Comparison of ENCODE assay signal across 1 cellular context in genomic region chr7:94483843-94484242, GRCh38.
TF ChIP-seq lines count a peak whose summit lies in the region.

No MANE protein-coding gene starts in this region.

TF ChIP-seq in HepG2, 621 proteins besides CTCF, POLR2A, EP300 and RAD21:
- TF ChIP-seq ZNF562 (CRISPR knock-in tag; IDR thresholded peaks at IDR 0.05; ENCODE audit: borderline replicate concordance) = no peak
- TF ChIP-seq GPBP1L1 (CRISPR knock-in tag; IDR thresholded peaks at IDR 0.05) = no peak
- TF ChIP-seq, protein P1, sequence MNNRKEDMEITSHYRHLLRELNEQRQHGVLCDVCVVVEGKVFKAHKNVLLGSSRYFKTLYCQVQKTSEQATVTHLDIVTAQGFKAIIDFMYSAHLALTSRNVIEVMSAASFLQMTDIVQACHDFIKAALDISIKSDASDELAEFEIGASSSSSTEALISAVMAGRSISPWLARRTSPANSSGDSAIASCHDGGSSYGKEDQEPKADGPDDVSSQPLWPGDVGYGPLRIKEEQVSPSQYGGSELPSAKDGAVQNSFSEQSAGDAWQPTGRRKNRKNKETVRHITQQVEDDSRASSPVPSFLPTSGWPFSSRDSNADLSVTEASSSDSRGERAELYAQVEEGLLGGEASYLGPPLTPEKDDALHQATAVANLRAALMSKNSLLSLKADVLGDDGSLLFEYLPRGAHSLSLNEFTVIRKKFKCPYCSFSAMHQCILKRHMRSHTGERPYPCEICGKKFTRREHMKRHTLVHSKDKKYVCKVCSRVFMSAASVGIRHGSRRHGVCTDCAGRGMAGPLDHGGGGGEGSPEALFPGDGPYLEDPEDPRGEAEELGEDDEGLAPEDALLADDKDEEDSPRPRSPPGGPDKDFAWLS (CRISPR knock-in tag; IDR thresholded peaks at IDR 0.05; ENCODE audit: borderline replicate concordance) = no peak
- TF ChIP-seq, protein P2, sequence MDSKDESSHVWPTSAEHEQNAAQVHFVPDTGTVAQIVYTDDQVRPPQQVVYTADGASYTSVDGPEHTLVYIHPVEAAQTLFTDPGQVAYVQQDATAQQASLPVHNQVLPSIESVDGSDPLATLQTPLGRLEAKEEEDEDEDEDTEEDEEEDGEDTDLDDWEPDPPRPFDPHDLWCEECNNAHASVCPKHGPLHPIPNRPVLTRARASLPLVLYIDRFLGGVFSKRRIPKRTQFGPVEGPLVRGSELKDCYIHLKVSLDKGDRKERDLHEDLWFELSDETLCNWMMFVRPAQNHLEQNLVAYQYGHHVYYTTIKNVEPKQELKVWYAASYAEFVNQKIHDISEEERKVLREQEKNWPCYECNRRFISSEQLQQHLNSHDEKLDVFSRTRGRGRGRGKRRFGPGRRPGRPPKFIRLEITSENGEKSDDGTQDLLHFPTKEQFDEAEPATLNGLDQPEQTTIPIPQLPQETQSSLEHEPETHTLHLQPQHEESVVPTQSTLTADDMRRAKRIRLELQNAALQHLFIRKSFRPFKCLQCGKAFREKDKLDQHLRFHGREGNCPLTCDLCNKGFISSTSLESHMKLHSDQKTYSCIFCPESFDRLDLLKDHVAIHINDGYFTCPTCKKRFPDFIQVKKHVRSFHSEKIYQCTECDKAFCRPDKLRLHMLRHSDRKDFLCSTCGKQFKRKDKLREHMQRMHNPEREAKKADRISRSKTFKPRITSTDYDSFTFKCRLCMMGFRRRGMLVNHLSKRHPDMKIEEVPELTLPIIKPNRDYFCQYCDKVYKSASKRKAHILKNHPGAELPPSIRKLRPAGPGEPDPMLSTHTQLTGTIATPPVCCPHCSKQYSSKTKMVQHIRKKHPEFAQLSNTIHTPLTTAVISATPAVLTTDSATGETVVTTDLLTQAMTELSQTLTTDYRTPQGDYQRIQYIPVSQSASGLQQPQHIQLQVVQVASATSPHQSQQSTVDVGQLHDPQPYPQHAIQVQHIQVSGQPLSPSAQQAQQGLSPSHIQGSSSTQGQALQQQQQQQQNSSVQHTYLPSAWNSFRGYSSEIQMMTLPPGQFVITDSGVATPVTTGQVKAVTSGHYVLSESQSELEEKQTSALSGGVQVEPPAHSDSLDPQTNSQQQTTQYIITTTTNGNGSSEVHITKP (CRISPR knock-in tag; IDR thresholded peaks at IDR 0.05; ENCODE audit: low read depth) = no peak
- no peak for TF ChIP-seq ELF4 (CRISPR knock-in tag; IDR thresholded peaks at IDR 0.05; ENCODE audit: borderline replicate concordance)
- no peak for TF ChIP-seq ZNF883 (CRISPR knock-in tag; IDR thresholded peaks at IDR 0.05; ENCODE audit: not compliant biosample characterization)
- no peak for TF ChIP-seq HNF1B (CRISPR knock-in tag; IDR thresholded peaks at IDR 0.05)
- no peak for TF ChIP-seq THYN1 (CRISPR knock-in tag; IDR thresholded peaks at IDR 0.05; ENCODE audit: borderline replicate concordance, low read depth)
- TF ChIP-seq NCOA1 (CRISPR knock-in tag; IDR thresholded peaks at IDR 0.05) = no peak
- TF ChIP-seq, protein P3, sequence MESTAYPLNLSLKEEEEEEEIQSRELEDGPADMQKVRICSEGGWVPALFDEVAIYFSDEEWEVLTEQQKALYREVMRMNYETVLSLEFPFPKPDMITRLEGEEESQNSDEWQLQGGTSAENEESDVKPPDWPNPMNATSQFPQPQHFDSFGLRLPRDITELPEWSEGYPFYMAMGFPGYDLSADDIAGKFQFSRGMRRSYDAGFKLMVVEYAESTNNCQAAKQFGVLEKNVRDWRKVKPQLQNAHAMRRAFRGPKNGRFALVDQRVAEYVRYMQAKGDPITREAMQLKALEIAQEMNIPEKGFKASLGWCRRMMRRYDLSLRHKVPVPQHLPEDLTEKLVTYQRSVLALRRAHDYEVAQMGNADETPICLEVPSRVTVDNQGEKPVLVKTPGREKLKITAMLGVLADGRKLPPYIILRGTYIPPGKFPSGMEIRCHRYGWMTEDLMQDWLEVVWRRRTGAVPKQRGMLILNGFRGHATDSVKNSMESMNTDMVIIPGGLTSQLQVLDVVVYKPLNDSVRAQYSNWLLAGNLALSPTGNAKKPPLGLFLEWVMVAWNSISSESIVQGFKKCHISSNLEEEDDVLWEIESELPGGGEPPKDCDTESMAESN (CRISPR knock-in tag; conservative IDR thresholded peaks at IDR 0.05) = no peak
- TF ChIP-seq ZNF605 (CRISPR knock-in tag; IDR thresholded peaks at IDR 0.05) = no peak
